In genomic region chr19:34482380-34483250, GRCh38 we compare ENCODE assay signal across 1 cellular context.
TF ChIP-seq lines count a peak whose summit lies in the region.

No MANE protein-coding gene starts in this region.

TF ChIP-seq in HEK293, 187 proteins besides CTCF, POLR2A, EP300 and RAD21 (continued from another document):
- no peak for TF ChIP-seq ZNF549 (tag by site-specific recombination; IDR thresholded peaks at IDR 0.05)
- no peak for TF ChIP-seq ZNF792 (tag by site-specific recombination; IDR thresholded peaks at IDR 0.05)
- no peak for TF ChIP-seq ZNF544 (tag by site-specific recombination; IDR thresholded peaks at IDR 0.05)
- TF ChIP-seq ZNF791 (tag by site-specific recombination; IDR thresholded peaks at IDR 0.05) = no peak
- peak; percentile 62; the same call in 1 of the 2 replicates for TF ChIP-seq ZNF335 (tag by site-specific recombination; conservative IDR thresholded peaks at IDR 0.05)
- TF ChIP-seq INSM2 (tag by site-specific recombination; IDR thresholded peaks at IDR 0.05) = no peak
- no peak for TF ChIP-seq SALL2 (tag by site-specific recombination; IDR thresholded peaks at IDR 0.05; ENCODE audit: borderline replicate concordance)
- peak; percentile 34; the same call in 1 of the 2 replicates for TF ChIP-seq REST (tag by site-specific recombination; IDR thresholded peaks at IDR 0.05)
- TF ChIP-seq ZNF548 (tag by site-specific recombination; IDR thresholded peaks at IDR 0.05) = no peak
- no peak for TF ChIP-seq WT1 (tag by site-specific recombination; IDR thresholded peaks at IDR 0.05)
- TF ChIP-seq ZNF394 (tag by site-specific recombination; IDR thresholded peaks at IDR 0.05; ENCODE audit: borderline replicate concordance) = no peak
- TF ChIP-seq MZF1 (tag by site-specific recombination; IDR thresholded peaks at IDR 0.05; ENCODE audit: borderline replicate concordance) = peak; percentile 83; the same call in 1 of the 2 replicates
- no peak for TF ChIP-seq ZFP37 (tag by site-specific recombination; IDR thresholded peaks at IDR 0.05)
- TF ChIP-seq GLIS1 (tag by site-specific recombination; IDR thresholded peaks at IDR 0.05) = peak; percentile 66
- no peak for TF ChIP-seq GFI1B (tag by site-specific recombination; IDR thresholded peaks at IDR 0.05)
- TF ChIP-seq ZBTB17 (tag by site-specific recombination; IDR thresholded peaks at IDR 0.05) = peak; percentile 63
- TF ChIP-seq ZNF555 (tag by site-specific recombination; conservative IDR thresholded peaks at IDR 0.05) = no peak
- TF ChIP-seq HOXC10 (CRISPR knock-in tag; IDR thresholded peaks at IDR 0.05) = no peak
- TF ChIP-seq ZSCAN30 (tag by site-specific recombination; IDR thresholded peaks at IDR 0.05) = peak; percentile 41; the same call in 1 of the 2 replicates
- TF ChIP-seq ZBTB20 (tag by site-specific recombination; IDR thresholded peaks at IDR 0.05) = peak; percentile 99
- TF ChIP-seq ZNF658 (tag by site-specific recombination; IDR thresholded peaks at IDR 0.05) = no peak
- no peak for TF ChIP-seq ZNF645 (tag by site-specific recombination; IDR thresholded peaks at IDR 0.05)
- TF ChIP-seq ATF2 (tag by site-specific recombination; IDR thresholded peaks at IDR 0.05; ENCODE audit: low read depth) = no peak
- TF ChIP-seq YY1 (tag by site-specific recombination; IDR thresholded peaks at IDR 0.05) = no peak
- no peak for TF ChIP-seq ZNF654 (tag by site-specific recombination; IDR thresholded peaks at IDR 0.05; ENCODE audit: low read depth)
- TF ChIP-seq ZNF670 (tag by site-specific recombination; IDR thresholded peaks at IDR 0.05; ENCODE audit: low read depth) = no peak
- TF ChIP-seq ZNF146 (tag by site-specific recombination; IDR thresholded peaks at IDR 0.05) = no peak
- peak; percentile 22; the same call in 1 of the 2 replicates for TF ChIP-seq ZFHX2 (tag by site-specific recombination; conservative IDR thresholded peaks at IDR 0.05)
- no peak for TF ChIP-seq REPIN1 (tag by site-specific recombination; IDR thresholded peaks at IDR 0.05; ENCODE audit: low read depth)
- TF ChIP-seq ZNF777 (tag by site-specific recombination; IDR thresholded peaks at IDR 0.05; ENCODE audit: borderline replicate concordance) = peak; percentile 48; the same call in 1 of the 2 replicates
- peak; percentile 94 for TF ChIP-seq ZBTB6 (tag by site-specific recombination; IDR thresholded peaks at IDR 0.05)
- TF ChIP-seq ZNF202 (tag by site-specific recombination; IDR thresholded peaks at IDR 0.05; ENCODE audit: borderline replicate concordance) = no peak
- 0 out of 2 replicates have a peak, but pooled peaks have one; percentile 20 for TF ChIP-seq ZNF596 (tag by site-specific recombination; IDR thresholded peaks at IDR 0.05)
- no peak for TF ChIP-seq ZNF280C (tag by site-specific recombination; IDR thresholded peaks at IDR 0.05)
TF ChIP-seq in HEK293: peak in this region for 38.
